Comparison of ENCODE assay signal across 16 cellular contexts in genomic region chr3:151556591-151556990, GRCh38.
"Had no signal": no experiment of that assay in that cellular context is flagged by ENCODE, and none has a peak within 500 bp of the region (broad histone marks: within the 10 kb centered on the region; RNA-seq: fewer than 3 reads in every experiment).

No MANE protein-coding gene starts in this region.

- H3K27ac ChIP-seq: suprapubic skin, WERI-Rb-1 had no signal

- H3K9me3 ChIP-seq: ascending aorta, suprapubic skin, upper lobe of left lung had no signal

- DNase-seq: activated CD4-positive, alpha-beta memory T cell treated with anti-CD3 and anti-CD28 coated beads, Interleukin-2, amount 10 ng/mL, durations not matched to agents 7 days and 5 days; activated CD4-positive, alpha-beta T cell treated with anti-CD3 and anti-CD28 coated beads for 36 hours; activated CD8-positive, alpha-beta memory T cell treated with anti-CD3 and anti-CD28 coated beads, Interleukin-2, amount 50 U/mL, for 48 hours; activated naive CD4-positive, alpha-beta T cell; islet precursor cell; mammary epithelial cell; natural killer cell; occipital lobe; stimulated activated CD4-positive, alpha-beta T cell treated with anti-CD3 and anti-CD28 coated beads, Interleukin-4, amount 100 ng/mL, for 1 hour; stimulated activated CD8-positive, alpha-beta memory T cell treated with anti-CD3 and anti-CD28 coated beads, Interleukin-4, amount 100 ng/mL, for 48 hours; stimulated activated naive CD8-positive, alpha-beta T cell treated with anti-CD3 and anti-CD28 coated beads, Interleukin-15, Interleukin-2, amounts not matched to agents 100 U/mL and 50 U/mL, for 24 hours; upper lobe of left lung; WERI-Rb-1 had no signal

- H3K36me3 ChIP-seq: ascending aorta, suprapubic skin, upper lobe of left lung, WERI-Rb-1 had no signal

- H3K4me3 ChIP-seq: ascending aorta, suprapubic skin, upper lobe of left lung had no signal

- ATAC-seq: activated CD4-positive, alpha-beta T cell treated with anti-CD3 and anti-CD28 coated beads for 36 hours; left lobe of liver; natural killer cell; stimulated activated naive CD8-positive, alpha-beta T cell treated with anti-CD3 and anti-CD28 coated beads, Interleukin-15, Interleukin-2, amounts not matched to agents 100 U/mL and 50 U/mL, for 24 hours had no signal

- H3K27me3 ChIP-seq: ascending aorta, suprapubic skin, upper lobe of left lung had no signal
